Comparison of ENCODE assay signal across 1 cellular context in the genomic region with DNA sequence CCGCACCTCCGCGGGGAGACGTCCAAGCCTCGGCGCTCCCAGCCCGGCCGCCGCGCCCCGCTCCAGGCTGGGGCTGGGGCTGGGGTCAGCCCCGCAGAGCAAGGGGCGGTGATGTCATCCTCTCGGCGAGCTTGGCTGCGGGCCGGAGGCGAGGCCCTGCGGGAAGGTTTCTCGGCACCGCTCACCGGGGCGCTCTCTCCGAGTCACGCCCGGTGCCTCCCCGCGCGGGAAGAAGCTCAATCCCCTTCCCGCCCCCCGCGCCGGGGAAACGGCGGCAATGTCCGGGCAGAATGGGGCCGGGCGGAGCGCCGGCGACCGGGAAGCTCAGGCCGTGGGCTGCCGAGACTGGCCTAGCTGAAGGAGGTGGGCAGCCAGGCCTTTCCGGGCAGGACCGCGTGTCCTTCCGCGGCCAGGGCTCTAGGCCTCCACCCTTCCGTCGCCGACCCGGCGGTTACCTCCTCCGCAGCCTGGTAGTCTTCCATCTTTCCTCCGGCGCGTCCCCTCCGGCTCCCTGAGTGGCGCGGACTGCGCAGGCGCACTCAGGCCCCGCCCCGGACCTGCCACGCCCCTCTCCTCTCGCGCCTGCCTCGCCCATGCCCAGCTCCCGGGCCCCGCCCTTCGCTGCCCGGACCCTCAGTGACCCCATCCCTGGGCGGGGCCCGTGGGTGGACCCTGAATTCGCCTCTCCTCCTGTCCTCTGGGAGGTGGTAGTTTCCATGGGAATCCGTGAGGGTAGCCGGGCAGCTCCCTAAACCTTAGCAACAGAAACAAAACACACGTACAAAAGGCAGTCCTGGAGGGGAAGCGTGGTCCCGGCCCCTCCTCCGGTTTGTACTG.
TF ChIP-seq lines count a peak whose summit lies in the region.

Gene DYNLT1, minus strand, starts transcription at position 517 of the 837 bp plus-strand sequence. Its CDS starts 35 bp downstream, at position 482.

TF ChIP-seq in H1, 55 proteins besides CTCF, POLR2A, EP300 and RAD21 (continues in another document):
- no peak for TF ChIP-seq SIX5 (IDR thresholded peaks at IDR 0.05; ENCODE audit: low read depth, low read length)
- no peak for TF ChIP-seq EGR1 (IDR thresholded peaks at IDR 0.05; ENCODE audit: borderline replicate concordance, low read depth, low read length)
- TF ChIP-seq BRCA1 (IDR thresholded peaks at IDR 0.05; ENCODE audit: low read depth, low read length): no peak
- TF ChIP-seq RNF2 (IDR thresholded peaks at IDR 0.05; ENCODE audit: borderline replicate concordance, low read depth, low read length, missing control alignments, poor library complexity, severe bottlenecking): no peak
- peak; percentile 95 for TF ChIP-seq PHF8 (conservative IDR thresholded peaks at IDR 0.05; ENCODE audit: low read depth, low read length)
- TF ChIP-seq SUZ12 (IDR thresholded peaks at IDR 0.05; ENCODE audit: low read length): no peak
- no peak for TF ChIP-seq BCL11A (IDR thresholded peaks at IDR 0.05; ENCODE audit: low read depth in 2 of 2, low read length in 2 of 2)
- TF ChIP-seq CHD7 (IDR thresholded peaks at IDR 0.05; ENCODE audit: insufficient replicate concordance, low read length): no peak
- TF ChIP-seq CBX5 (IDR thresholded peaks at IDR 0.05; ENCODE audit: low read depth, low read length): no peak
- no peak for TF ChIP-seq TEAD4 (IDR thresholded peaks at IDR 0.05; ENCODE audit: low read depth, low read length)
- TF ChIP-seq HDAC6 (IDR thresholded peaks at IDR 0.05; ENCODE audit: low read depth, low read length): no peak
- TF ChIP-seq RFX5 (IDR thresholded peaks at IDR 0.05; ENCODE audit: borderline replicate concordance, low read depth, low read length): no peak; the same call in 1 of the 2 replicates
- TF ChIP-seq CHD1 (IDR thresholded peaks at IDR 0.05; ENCODE audit: low read depth, low read length): no peak
- no peak for TF ChIP-seq TCF12 (IDR thresholded peaks at IDR 0.05; ENCODE audit: low read depth, low read length)
- TF ChIP-seq SRF (IDR thresholded peaks at IDR 0.05; ENCODE audit: low read depth, low read length): no peak
- TF ChIP-seq SAP30 (IDR thresholded peaks at IDR 0.05; ENCODE audit: insufficient read depth, insufficient replicate concordance, low read length): peak; percentile 88
- TF ChIP-seq RBBP5 (IDR thresholded peaks at IDR 0.05; ENCODE audit: borderline replicate concordance, low read depth, low read length): peak; percentile 82
- TF ChIP-seq GABPA (IDR thresholded peaks at IDR 0.05; ENCODE audit: borderline replicate concordance, insufficient read depth, low read length): no peak
- TF ChIP-seq SP1 (IDR thresholded peaks at IDR 0.05; ENCODE audit: low read depth, low read length): peak; percentile 70
- peak; percentile 52; the same call in 1 of the 2 replicates for TF ChIP-seq E2F6 (IDR thresholded peaks at IDR 0.05)
- TF ChIP-seq BACH1 (IDR thresholded peaks at IDR 0.05; ENCODE audit: low read length): no peak
- TF ChIP-seq EZH2 (IDR thresholded peaks at IDR 0.05; ENCODE audit: low read depth, low read length, severe bottlenecking): no peak
- no peak for TF ChIP-seq KDM4A (IDR thresholded peaks at IDR 0.05; ENCODE audit: low read depth, low read length, severe bottlenecking)
- TF ChIP-seq KDM1A (IDR thresholded peaks at IDR 0.05; ENCODE audit: borderline replicate concordance, low read length): no peak
- peak in 1 of 2 experiments; percentile 86; a peak in 1 of 4 replicates for TF ChIP-seq HDAC2 (IDR thresholded peaks at IDR 0.05; ENCODE audit: borderline replicate concordance in 1 of 2, low read depth in 2 of 2, low read length in 2 of 2)
- TF ChIP-seq TBP (IDR thresholded peaks at IDR 0.05; ENCODE audit: low read depth, low read length): peak; percentile 71; the same call in 1 of the 2 replicates
- no peak for TF ChIP-seq SP2 (IDR thresholded peaks at IDR 0.05; ENCODE audit: low read length)
- TF ChIP-seq POU5F1 (IDR thresholded peaks at IDR 0.05; ENCODE audit: low read depth, low read length): no peak
- TF ChIP-seq ATF2 (IDR thresholded peaks at IDR 0.05; ENCODE audit: low read length): peak; percentile 41; the same call in 1 of the 2 replicates
- TF ChIP-seq SP4 (IDR thresholded peaks at IDR 0.05; ENCODE audit: low read length): no peak; the same call in 1 of the 2 replicates
- TF ChIP-seq USF2 (IDR thresholded peaks at IDR 0.05; ENCODE audit: low read length): no peak
- TF ChIP-seq GTF2F1 (IDR thresholded peaks at IDR 0.05; ENCODE audit: borderline replicate concordance, low read depth, low read length): no peak
- peak; percentile 43; the same call in 1 of the 2 replicates for TF ChIP-seq JUND (IDR thresholded peaks at IDR 0.05; ENCODE audit: low read length)
- TF ChIP-seq ZNF274 (IDR thresholded peaks at IDR 0.05; ENCODE audit: borderline replicate concordance, extremely low read depth, low read length): no peak
- no peak for TF ChIP-seq CBX8 (IDR thresholded peaks at IDR 0.05; ENCODE audit: borderline replicate concordance, low read depth, low read length)
- TF ChIP-seq, protein P1, sequence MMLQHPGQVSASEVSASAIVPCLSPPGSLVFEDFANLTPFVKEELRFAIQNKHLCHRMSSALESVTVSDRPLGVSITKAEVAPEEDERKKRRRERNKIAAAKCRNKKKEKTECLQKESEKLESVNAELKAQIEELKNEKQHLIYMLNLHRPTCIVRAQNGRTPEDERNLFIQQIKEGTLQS (IDR thresholded peaks at IDR 0.05; ENCODE audit: insufficient read depth, low read depth, low read length): no peak
- TF ChIP-seq MAFK (IDR thresholded peaks at IDR 0.05; ENCODE audit: low read depth, low read length): no peak
- no peak for TF ChIP-seq CEBPB (IDR thresholded peaks at IDR 0.05; ENCODE audit: low read depth, low read length)
- peak; percentile 39 for TF ChIP-seq MAX (IDR thresholded peaks at IDR 0.05)
- TF ChIP-seq SIN3A (conservative IDR thresholded peaks at IDR 0.05 in 1 of 2, IDR thresholded peaks at IDR 0.05 in 1 of 2; ENCODE audit: low read depth in 1 of 2, low read length in 2 of 2): no peak; a peak in 2 of 4 replicates
- peak; percentile 87 for TF ChIP-seq TAF1 (IDR thresholded peaks at IDR 0.05; ENCODE audit: low read depth, low read length)
- TF ChIP-seq CREB1 (IDR thresholded peaks at IDR 0.05): no peak; the same call in 1 of the 2 replicates
- peak; percentile 76 for TF ChIP-seq TAF7 (optimal IDR thresholded peaks at IDR 0.05; ENCODE audit: borderline replicate concordance, low read depth, low read length)
- no peak for TF ChIP-seq SIRT6 (IDR thresholded peaks at IDR 0.05; ENCODE audit: low read length)
- TF ChIP-seq POLR2AphosphoS5 (IDR thresholded peaks at IDR 0.05; ENCODE audit: low read depth, low read length): peak; percentile 92
- peak; percentile 30; the same call in 1 of the 2 replicates for TF ChIP-seq NRF1 (IDR thresholded peaks at IDR 0.05; ENCODE audit: low read depth, low read length)
- no peak for TF ChIP-seq FOSL1 (IDR thresholded peaks at IDR 0.05; ENCODE audit: insufficient read depth, low read depth, low read length)
- no peak for TF ChIP-seq NANOG (IDR thresholded peaks at IDR 0.05; ENCODE audit: insufficient read depth, low read depth, low read length, poor library complexity, severe bottlenecking)
- peak; percentile 87 for TF ChIP-seq YY1 (IDR thresholded peaks at IDR 0.05; ENCODE audit: low read depth, low read length)
- TF ChIP-seq KDM5A (IDR thresholded peaks at IDR 0.05; ENCODE audit: low read length): no peak
- 0 out of 2 replicates have a peak, but pooled peaks have one; percentile 19 for TF ChIP-seq RXRA (IDR thresholded peaks at IDR 0.05; ENCODE audit: insufficient read depth, low read depth, low read length)
- TF ChIP-seq CHD2 (IDR thresholded peaks at IDR 0.05; ENCODE audit: low read length): no peak
- TF ChIP-seq JUN (IDR thresholded peaks at IDR 0.05; ENCODE audit: low read depth, low read length): no peak
- no peak for TF ChIP-seq CTBP2 (IDR thresholded peaks at IDR 0.05; ENCODE audit: borderline replicate concordance, insufficient read depth, insufficient read length, low read length)
